ENCODE assay signal across 17 cellular contexts in the genomic region with DNA sequence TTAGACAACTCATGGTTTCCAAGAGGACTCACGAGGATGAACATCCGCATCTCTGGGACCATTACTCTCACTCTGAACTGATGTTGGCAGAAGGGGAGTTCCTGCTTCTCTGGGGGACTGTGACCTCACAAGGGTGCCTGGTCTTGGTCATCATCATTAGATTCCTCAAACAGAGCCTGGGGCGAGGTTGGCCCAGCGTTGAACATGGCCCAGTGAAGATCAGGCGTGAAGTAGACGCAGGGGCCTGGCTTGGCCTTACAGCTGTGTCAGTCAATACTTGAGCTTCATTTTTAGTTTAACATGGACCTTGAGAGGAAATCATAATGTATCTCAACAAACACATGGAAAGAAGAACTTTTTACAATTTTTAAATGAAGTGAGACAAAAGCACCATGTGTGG.
"Had no signal": no experiment of that assay in that cellular context is flagged by ENCODE, and none has a peak within 500 bp of the region (broad histone marks: within the 10 kb centered on the region; RNA-seq: fewer than 3 reads in every experiment).

No MANE protein-coding gene starts in this region.

- H3K9me3 ChIP-seq: body of pancreas, colonic mucosa, psoas muscle, SJCRH30, thyroid gland had no signal

- H3K9me3 Mint-ChIP-seq: activated CD4-positive, alpha-beta T cell treated with anti-CD3 and anti-CD28 coated beads, Interleukin-2, amount 10 ng/mL, durations not matched to agents 7 days and 5 days; activated naive CD4-positive, alpha-beta T cell treated with anti-CD3 and anti-CD28 coated beads for 36 hours; neural crest cell had no signal

- H3K4me1 ChIP-seq: body of pancreas, colonic mucosa, foreskin keratinocyte, psoas muscle, SJCRH30, thyroid gland had no signal

- H3K4me3 Mint-ChIP-seq: activated CD4-positive, alpha-beta T cell treated with anti-CD3 and anti-CD28 coated beads, Interleukin-2, amount 10 ng/mL, durations not matched to agents 7 days and 5 days; activated CD8-positive, alpha-beta T cell treated with anti-CD3 and anti-CD28 coated beads, Interleukin-2, amount 10 ng/mL, durations not matched to agents 7 days and 5 days; activated naive CD4-positive, alpha-beta T cell treated with anti-CD3 and anti-CD28 coated beads for 36 hours; neural crest cell had no signal

- H3K27me3 Mint-ChIP-seq: activated CD4-positive, alpha-beta T cell treated with anti-CD3 and anti-CD28 coated beads, Interleukin-2, amount 10 ng/mL, durations not matched to agents 7 days and 5 days had no signal

- DNase-seq: activated CD4-positive, alpha-beta T cell treated with anti-CD3 and anti-CD28 coated beads, Interleukin-2, amount 10 ng/mL, durations not matched to agents 7 days and 5 days; activated CD8-positive, alpha-beta T cell treated with anti-CD3 and anti-CD28 coated beads, Interleukin-2, amount 10 ng/mL, durations not matched to agents 7 days and 5 days; activated naive CD4-positive, alpha-beta T cell treated with anti-CD3 and anti-CD28 coated beads for 36 hours; central memory CD4-positive, alpha-beta T cell; colonic mucosa; foreskin keratinocyte; psoas muscle; stimulated activated CD4-positive, alpha-beta T cell treated with anti-CD3 and anti-CD28 coated beads, Interleukin-12 subunit alpha, Interleukin-12 subunit beta, amount 100 ng/mL, for 4 hours; stimulated activated CD4-positive, alpha-beta T cell treated with anti-CD3 and anti-CD28 coated beads, Interleukin-1b, Interleukin-23, amount 100 ng/mL, for 48 hours; stimulated activated CD8-positive, alpha-beta memory T cell treated with anti-CD3 and anti-CD28 coated beads, Interleukin-4, amount 100 ng/mL, for 48 hours; stimulated activated naive CD4-positive, alpha-beta T cell; T1000; thyroid gland had no signal

- H3K4me1 Mint-ChIP-seq: activated CD4-positive, alpha-beta T cell treated with anti-CD3 and anti-CD28 coated beads, Interleukin-2, amount 10 ng/mL, durations not matched to agents 7 days and 5 days; neural crest cell had no signal

- H3K4me3 ChIP-seq: body of pancreas, colonic mucosa, hepatocyte, psoas muscle, SJCRH30, thyroid gland had no signal

- H3K36me3 ChIP-seq: colonic mucosa, SJCRH30, thyroid gland had no signal

- H3K27me3 ChIP-seq: body of pancreas, colonic mucosa, foreskin keratinocyte, hepatocyte, thyroid gland had no signal

- H3K27ac ChIP-seq: body of pancreas, colonic mucosa, foreskin keratinocyte, hepatocyte, psoas muscle, SJCRH30, thyroid gland had no signal

- ATAC-seq: activated CD8-positive, alpha-beta T cell treated with anti-CD3 and anti-CD28 coated beads, Interleukin-2, amount 10 ng/mL, durations not matched to agents 7 days and 5 days; body of pancreas; foreskin keratinocyte; psoas muscle had no signal

- H3K27ac Mint-ChIP-seq: activated CD4-positive, alpha-beta T cell treated with anti-CD3 and anti-CD28 coated beads, Interleukin-2, amount 10 ng/mL, durations not matched to agents 7 days and 5 days; activated CD8-positive, alpha-beta T cell treated with anti-CD3 and anti-CD28 coated beads, Interleukin-2, amount 10 ng/mL, durations not matched to agents 7 days and 5 days; activated naive CD4-positive, alpha-beta T cell treated with anti-CD3 and anti-CD28 coated beads for 36 hours had no signal
